Comparison of ENCODE assay signal across 20 cellular contexts in the genomic region with DNA sequence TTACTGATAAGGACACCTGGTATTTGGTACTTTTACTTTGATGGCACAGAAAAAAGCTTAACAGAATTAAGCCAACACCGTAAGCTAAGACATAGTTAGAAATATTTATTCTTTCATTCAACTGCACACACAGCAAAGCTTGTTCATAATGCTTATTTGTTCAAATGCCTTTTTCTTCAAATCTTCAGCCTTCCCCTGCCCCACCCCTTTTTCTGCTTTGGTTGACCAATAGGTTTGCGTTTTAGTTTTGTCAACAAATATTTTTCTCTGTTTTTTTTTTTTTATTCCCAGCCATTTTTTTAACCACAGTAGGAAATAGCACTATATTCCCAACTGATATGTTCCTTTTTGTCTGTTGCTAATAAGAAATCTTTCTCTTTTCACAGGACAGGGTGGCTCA.
"Had no signal": no experiment of that assay in that cellular context is flagged by ENCODE, and none has a peak within 500 bp of the region (broad histone marks: within the 10 kb centered on the region; RNA-seq: fewer than 3 reads in every experiment).

No MANE protein-coding gene starts in this region.

- H3K27me3 ChIP-seq: colonic mucosa, gastrocnemius medialis, right atrium auricular region, sigmoid colon had no signal

- ATAC-seq: esophagus mucosa; gastrocnemius medialis; left lobe of liver; natural killer cell treated with Interleukin-12 subunit alpha and Interleukin-12 subunit beta and Interleukin-15 and Interleukin-18, amount 100 ng/mL, for 72 hours; stimulated activated naive B cell treated with anti-CD40 and anti-IgM and Interleukin-4, amounts not matched to agents 10 μg/mL and 1 μg/mL and 100 μg/mL, for 72 hours; stimulated activated naive CD8-positive, alpha-beta T cell treated with anti-CD3 and anti-CD28 coated beads, Interleukin-15, amount 100 ng/mL, for 72 hours had no signal

- H3K27ac ChIP-seq: colonic mucosa, gastrocnemius medialis, right atrium auricular region, sigmoid colon, skin epidermis had no signal

- H3K36me3 ChIP-seq: colonic mucosa, gastrocnemius medialis, right atrium auricular region, sigmoid colon had no signal

- H3K4me1 ChIP-seq: colonic mucosa had no signal

- FAIRE-seq: endometrium, urothelium cell line had no signal

- DNase-seq: colonic mucosa; dermis blood vessel endothelial cell; effector CD8-positive, alpha-beta T cell; gastrocnemius medialis; glutamatergic neuron; islet precursor cell; mammary epithelial cell; occipital lobe; sigmoid colon; stimulated activated CD4-positive, alpha-beta T cell treated with anti-CD3 and anti-CD28 coated beads, Interleukin-2, amount 100 ng/mL, for 24 hours; stimulated activated CD4-positive, alpha-beta T cell treated with anti-CD3 and anti-CD28 coated beads, Interleukin-4, amount 100 ng/mL, for 4 hours; stimulated activated naive B cell treated with anti-CD40 and anti-IgM and Interleukin-4, amounts not matched to agents 10 μg/mL and 1 μg/mL and 100 μg/mL, for 72 hours; stimulated activated naive CD8-positive, alpha-beta T cell treated with anti-CD3 and anti-CD28 coated beads, Interleukin-15, amount 100 ng/mL, for 72 hours had no signal

- H3K4me3 ChIP-seq: colonic mucosa, gastrocnemius medialis, right atrium auricular region, sigmoid colon, skin epidermis had no signal

- H3K9me3 ChIP-seq: colonic mucosa, gastrocnemius medialis, right atrium auricular region, sigmoid colon had no signal
